8 cellular contexts compared by ENCODE assay signal in genomic region chr14:95185452-95186392, GRCh38.
DNase-seq lines count a peak whose midpoint lies in the region; TF ChIP-seq lines count a peak whose summit lies in the region.

No MANE protein-coding gene starts in this region.

- no peak for TF ChIP-seq CTCF in fibroblast of mammary gland (conservative IDR thresholded peaks at IDR 0.05; ENCODE audit: control insufficient read depth, insufficient read depth, low read depth, low read length)
- TF ChIP-seq CTCF in neutrophil (IDR thresholded peaks at IDR 0.05), result no peak

- H3K9me3 ChIP-seq in neutrophil, result no peaks in the 10 kb centered on the region

- H3K27ac ChIP-seq in neutrophil, result peak overlapping the region; percentile 98

- H3K36me3 ChIP-seq in neutrophil, result no peaks in the 10 kb centered on the region

- DNase-seq in AML-193 (lab: John Stamatoyannopoulos, UW), result peak; percentile 81 to 83
- peak; percentile 66 for DNase-seq in RPMI8226
- peak; percentile 79 for DNase-seq in fibroblast of mammary gland (ENCODE audit: low read depth)
- DNase-seq in NCI-H1417 (lab: John Stamatoyannopoulos, UW), result no peak
- DNase-seq in NCI-H1694 treated with DMSO at 0.1 percent for 48 hours (lab: John Stamatoyannopoulos, UW), result no peak
- no peak for DNase-seq in NCI-H1436 (lab: John Stamatoyannopoulos, UW)
- no peak for DNase-seq in NCI-H2171 (lab: John Stamatoyannopoulos, UW)

- H3K4me3 ChIP-seq in fibroblast of mammary gland (ENCODE audit: control insufficient read depth, low read depth, low read length) (no peak overlapping the region), neutrophil (ENCODE audit: low read depth in 1 of 2, low read length in 1 of 2) (peak overlapping the region; percentile 77 to 81)

- H3K4me1 ChIP-seq in neutrophil (ENCODE audit: control insufficient read depth in 1 of 2, insufficient read depth in 1 of 2, low read depth in 1 of 2, low read length in 1 of 2), result peaks cover 62 to 67% of the 10 kb centered on the region in 2 experiments

- no peaks in the 10 kb centered on the region for H3K27me3 ChIP-seq in neutrophil

Comparison
In these comparisons a context has a peak if more than half of its experiments do, and no peak if none do; other contexts are left out.
1. DNase-seq: peak in AML-193 (2 of 2), RPMI8226 (single experiment) and fibroblast of mammary gland (single experiment); none in NCI-H1417 (0 of 3), NCI-H1694 treated with DMSO at 0.1 percent for 48 hours (single experiment), NCI-H1436 (single experiment) and NCI-H2171 (single experiment).